14 cellular contexts compared by ENCODE assay signal in the genomic region with DNA sequence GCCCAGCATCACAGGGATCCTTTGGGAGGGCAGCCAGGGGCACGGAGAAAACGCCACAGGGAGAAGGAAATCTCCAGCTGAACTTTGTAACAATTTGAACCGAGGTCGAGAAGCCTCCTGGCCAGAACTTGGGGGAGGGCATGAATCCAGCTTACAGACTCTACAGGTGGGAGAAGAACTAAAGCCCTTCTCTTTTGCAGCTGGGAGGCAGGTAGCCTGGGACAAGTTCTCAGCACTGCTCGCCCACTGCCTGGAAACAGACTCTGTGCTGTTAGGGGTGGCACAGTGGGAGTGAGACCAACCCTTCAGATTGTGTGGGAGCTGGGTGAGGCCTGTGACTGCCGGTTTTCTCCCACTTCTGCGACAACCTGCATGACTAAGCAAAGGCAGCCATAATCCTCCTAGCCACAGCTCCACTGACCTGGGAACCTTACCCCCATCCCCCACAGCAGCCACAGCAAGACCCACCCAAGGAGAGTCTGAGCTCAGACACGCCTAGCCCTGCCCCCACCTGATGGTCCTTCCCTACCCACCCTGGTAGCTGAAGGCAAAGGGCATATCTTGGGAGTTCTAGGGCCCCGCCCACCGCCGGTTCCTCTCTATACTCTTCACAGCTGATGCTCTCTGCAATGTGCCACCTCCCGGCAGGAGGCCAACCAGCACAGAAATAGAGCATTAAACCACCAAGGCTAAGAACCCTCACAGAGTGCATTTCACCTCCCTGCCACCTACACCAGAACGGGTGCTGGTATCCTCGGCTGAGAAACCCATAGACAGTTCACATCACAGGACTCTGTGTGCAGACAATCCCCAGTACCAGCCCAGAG.
"Had no signal": no experiment of that assay in that cellular context is flagged by ENCODE, and none has a peak within 500 bp of the region (broad histone marks: within the 10 kb centered on the region; RNA-seq: fewer than 3 reads in every experiment).

No MANE protein-coding gene starts in this region.

- H3K9me3 ChIP-seq: mucosa of descending colon, neutrophil, pancreas, thyroid gland had no signal

- H3K27ac ChIP-seq: esophagus squamous epithelium, neutrophil, pancreas, thyroid gland had no signal

- H3K4me3 ChIP-seq: esophagus squamous epithelium, mucosa of descending colon, pancreas, thyroid gland had no signal

- H3K4me1 ChIP-seq: esophagus squamous epithelium, pancreas, thyroid gland had no signal

- DNase-seq: activated CD4-positive, alpha-beta T cell treated with anti-CD3 and anti-CD28 coated beads, Interleukin-2, amount 10 ng/mL, durations not matched to agents 7 days and 5 days; activated CD4-positive, CD25-positive, alpha-beta regulatory T cell; activated CD8-positive, alpha-beta memory T cell treated with anti-CD3 and anti-CD28 coated beads for 24 hours; effector CD8-positive, alpha-beta T cell; esophagus squamous epithelium; mucosa of descending colon; naive B cell; pancreas; stimulated activated naive CD4-positive, alpha-beta T cell; thyroid gland had no signal

- ATAC-seq: mucosa of descending colon, pancreas had no signal

- H3K36me3 ChIP-seq: esophagus squamous epithelium, neutrophil, pancreas, thyroid gland had no signal

- H3K27me3 ChIP-seq: pancreas, thyroid gland had no signal

- FAIRE-seq: bronchial epithelial cell, endothelial cell of umbilical vein, pancreas, urothelium cell line had no signal
